1 cellular context compared by ENCODE assay signal in genomic region chr20:45346851-45347250, GRCh38.
TF ChIP-seq lines count a peak whose summit lies in the region.

No MANE protein-coding gene starts in this region.

TF ChIP-seq in H1, 55 proteins besides CTCF, POLR2A, EP300 and RAD21:
- TF ChIP-seq PHF8 (conservative IDR thresholded peaks at IDR 0.05; ENCODE audit: low read depth, low read length) (0 out of 2 replicates have a peak, but pooled peaks have one; percentile 3), GTF2F1 (IDR thresholded peaks at IDR 0.05; ENCODE audit: borderline replicate concordance, low read depth, low read length) (no peak)
